ENCODE assay signal across 14 cellular contexts in genomic region chr5:140109818-140110733, GRCh38. TPM values are rescaled to one million over a fixed set of nuclear protein-coding genes. Genes with fewer than 3 reads are reported as not detected.
DNase-seq lines count a peak whose midpoint lies in the region; ATAC-seq and TF ChIP-seq lines count a peak whose summit lies in the region.
"Had no signal": no experiment of that assay in that cellular context is flagged by ENCODE, and none has a peak within 500 bp of the region (broad histone marks: within the 10 kb centered on the region; RNA-seq: fewer than 3 reads in every experiment).

No MANE protein-coding gene starts in this region.

- H3K4me3 ChIP-seq in left ventricle myocardium inferior (peak overlapping the region; percentile 84), fibroblast of mammary gland (ENCODE audit: control insufficient read depth, low read depth, low read length) (peak overlapping the region; percentile 91), upper lobe of right lung (peak overlapping the region; percentile 72)
- H3K4me3 ChIP-seq: BLaER1 treated with 17β-estradiol and CSF1 and Interleukin-3, amounts not matched to agents 10 nM and 100 nM; SJCRH30 had no signal

- DNase-seq in left ventricle myocardium inferior (no peak), cardiac septum (ENCODE audit: low spot score) (no peak), fibroblast of mammary gland (ENCODE audit: low read depth) (no peak), upper lobe of right lung (no peak), ureter (ENCODE audit: low spot score) (no peak)
- DNase-seq in activated CD4-positive, CD25-positive, alpha-beta regulatory T cell treated with anti-CD3 and anti-CD28 coated beads, Interleukin-2, amount 50 U/mL, for 72 hours: no peak
- DNase-seq: activated CD4-positive, alpha-beta T cell treated with anti-CD3 and anti-CD28 coated beads, Interleukin-2, amount 50 U/mL, for 48 hours; KG1; NCI-H345; SJCRH30; stimulated activated CD4-positive, alpha-beta T cell treated with anti-CD3 and anti-CD28 coated beads, Interleukin-4, amount 100 ng/mL, for 1 hour had no signal

- H3K9me3 ChIP-seq in left ventricle myocardium inferior (replicated peaks): no peaks in the 10 kb centered on the region
- H3K9me3 ChIP-seq in upper lobe of right lung: no peaks in the 10 kb centered on the region
- H3K9me3 ChIP-seq: BLaER1 treated with 17β-estradiol and CSF1 and Interleukin-3, amounts not matched to agents 10 nM and 100 nM; SJCRH30 had no signal

- TF ChIP-seq CTCF in left ventricle myocardium inferior (IDR thresholded peaks at IDR 0.05; ENCODE audit: borderline replicate concordance) (no peak), VCaP (conservative IDR thresholded peaks at IDR 0.05) (no peak), fibroblast of mammary gland (conservative IDR thresholded peaks at IDR 0.05; ENCODE audit: control insufficient read depth, insufficient read depth, low read depth, low read length) (no peak), upper lobe of right lung (IDR thresholded peaks at IDR 0.05) (no peak)

- H3K27me3 ChIP-seq in left ventricle myocardium inferior (ENCODE audit: low read depth): no peaks in the 10 kb centered on the region
- H3K27me3 ChIP-seq in upper lobe of right lung: no peaks in the 10 kb centered on the region
- H3K27me3 ChIP-seq: SJCRH30 had no signal

- H3K4me1 ChIP-seq in left ventricle myocardium inferior (peaks cover 78% of the 10 kb centered on the region), upper lobe of right lung (peaks cover 45% of the 10 kb centered on the region)

- H3K36me3 ChIP-seq in left ventricle myocardium inferior (no peaks in the 10 kb centered on the region), upper lobe of right lung (no peaks in the 10 kb centered on the region)
- H3K36me3 ChIP-seq: BLaER1 treated with 17β-estradiol and CSF1 and Interleukin-3, amounts not matched to agents 10 nM and 100 nM; SJCRH30 had no signal

- no peak overlapping the region for H3K27ac ChIP-seq in left ventricle myocardium inferior (replicated peaks)
- peak overlapping the region; percentile 97 for H3K27ac ChIP-seq in VCaP
- H3K27ac ChIP-seq in upper lobe of right lung: no peak overlapping the region
- H3K27ac ChIP-seq: BLaER1 treated with 17β-estradiol and CSF1 and Interleukin-3, amounts not matched to agents 10 nM and 100 nM; SJCRH30 had no signal

- intact Hi-C loops in left ventricle myocardium inferior (cut with micrococcal nuclease) (no loop called here), cardiac septum (cut with DNase I) (loop anchor here (5.0 kb wide), 1 partner anchor 37 kb away; no protein-coding TSS in a partner anchor), upper lobe of right lung (cut with DNase I) (no loop called here)

- ATAC-seq in upper lobe of right lung (no peak), GM21529 (IDR thresholded peaks at IDR 0.05; ENCODE audit: unreplicated experiment) (no peak)

RNA-seq across cellular contexts. Expression of gene PURA, which starts 3.8 kb away (rescaled TPM):
- total RNA-seq in left ventricle myocardium inferior (26.6 TPM), cardiac septum (30.7 TPM), upper lobe of right lung (31.5 TPM), ureter (26.8 TPM)

RNA-seq across cellular contexts. Expression of gene IGIP, which starts 15.7 kb away (rescaled TPM):
- total RNA-seq in left ventricle myocardium inferior (12.0 TPM), cardiac septum (15.9 TPM), upper lobe of right lung (17.3 TPM), ureter (15.9 TPM)
